1 cellular context compared by ENCODE assay signal in genomic region chr10:21496285-21497176, GRCh38.
A peak's percentile ranks its signal among the peaks of the same experiment; 100 is the strongest.
TF ChIP-seq lines count a peak whose summit lies in the region.

No MANE protein-coding gene starts in this region.

TF ChIP-seq in HepG2, 621 proteins besides CTCF, POLR2A, EP300 and RAD21 (continued from another document and continues in another):
- TF ChIP-seq ZBTB25 (CRISPR knock-in tag; IDR thresholded peaks at IDR 0.05) (no peak), IRF9 (CRISPR knock-in tag; IDR thresholded peaks at IDR 0.05; ENCODE audit: borderline replicate concordance) (peak; percentile 84), THRA (CRISPR knock-in tag; IDR thresholded peaks at IDR 0.05; ENCODE audit: borderline replicate concordance) (no peak), POGK (CRISPR knock-in tag; conservative IDR thresholded peaks at IDR 0.05) (peak; percentile 37), LCORL (IDR thresholded peaks at IDR 0.05) (no peak), LCORL (CRISPR knock-in tag; IDR thresholded peaks at IDR 0.05) (no peak), MXI1 (IDR thresholded peaks at IDR 0.05; ENCODE audit: borderline replicate concordance, low read depth, low read length) (no peak), ZGPAT (CRISPR knock-in tag; IDR thresholded peaks at IDR 0.05) (no peak), TBX3 (IDR thresholded peaks at IDR 0.05; ENCODE audit: borderline replicate concordance) (no peak; the same call in 1 of the 2 replicates), RFX5 (IDR thresholded peaks at IDR 0.05; ENCODE audit: low read depth, low read length) (no peak), ARID3A (IDR thresholded peaks at IDR 0.05; ENCODE audit: low read depth, low read length) (no peak), FOXJ3 (CRISPR knock-in tag; IDR thresholded peaks at IDR 0.05; ENCODE audit: borderline replicate concordance) (no peak), ARNTL (CRISPR knock-in tag; IDR thresholded peaks at IDR 0.05) (peak; percentile 42; the same call in 1 of the 2 replicates), MED13 (CRISPR knock-in tag; IDR thresholded peaks at IDR 0.05) (no peak), SCMH1 (CRISPR knock-in tag; IDR thresholded peaks at IDR 0.05; ENCODE audit: borderline replicate concordance) (no peak), ZNF142 (CRISPR knock-in tag; IDR thresholded peaks at IDR 0.05) (no peak), KLF12 (CRISPR knock-in tag; IDR thresholded peaks at IDR 0.05; ENCODE audit: borderline replicate concordance) (no peak), ZNF446 (CRISPR knock-in tag; IDR thresholded peaks at IDR 0.05) (peak; percentile 57; the same call in 1 of the 2 replicates), ZNF468 (CRISPR knock-in tag; IDR thresholded peaks at IDR 0.05) (no peak; the same call in none of the 2 replicates), MYPOP (CRISPR knock-in tag; IDR thresholded peaks at IDR 0.05) (peak; percentile 92), ZNF850 (CRISPR knock-in tag; conservative IDR thresholded peaks at IDR 0.05) (no peak), TMF1 (CRISPR knock-in tag; IDR thresholded peaks at IDR 0.05; ENCODE audit: low read depth) (peak; percentile 75; the same call in 1 of the 2 replicates), ZHX1 (CRISPR knock-in tag; IDR thresholded peaks at IDR 0.05; ENCODE audit: low read depth) (no peak), AGO1 (IDR thresholded peaks at IDR 0.05; ENCODE audit: low read depth, low read length, poor library complexity, severe bottlenecking) (peak; percentile 94), SMAD1 (CRISPR knock-in tag; IDR thresholded peaks at IDR 0.05; ENCODE audit: borderline replicate concordance, low read depth) (no peak), PLSCR1 (CRISPR knock-in tag; IDR thresholded peaks at IDR 0.05; ENCODE audit: borderline replicate concordance) (no peak), ZNF772 (CRISPR knock-in tag; IDR thresholded peaks at IDR 0.05) (no peak; the same call in none of the 2 replicates), USF2 (IDR thresholded peaks at IDR 0.05; ENCODE audit: low read depth, low read length) (no peak), USF2 (CRISPR knock-in tag; IDR thresholded peaks at IDR 0.05; ENCODE audit: borderline replicate concordance) (no peak), ZNF639 (CRISPR knock-in tag; conservative IDR thresholded peaks at IDR 0.05) (no peak), GATA4 (IDR thresholded peaks at IDR 0.05; ENCODE audit: borderline replicate concordance, low read depth) (no peak)
